ENCODE assay signal across 15 cellular contexts in the genomic region with DNA sequence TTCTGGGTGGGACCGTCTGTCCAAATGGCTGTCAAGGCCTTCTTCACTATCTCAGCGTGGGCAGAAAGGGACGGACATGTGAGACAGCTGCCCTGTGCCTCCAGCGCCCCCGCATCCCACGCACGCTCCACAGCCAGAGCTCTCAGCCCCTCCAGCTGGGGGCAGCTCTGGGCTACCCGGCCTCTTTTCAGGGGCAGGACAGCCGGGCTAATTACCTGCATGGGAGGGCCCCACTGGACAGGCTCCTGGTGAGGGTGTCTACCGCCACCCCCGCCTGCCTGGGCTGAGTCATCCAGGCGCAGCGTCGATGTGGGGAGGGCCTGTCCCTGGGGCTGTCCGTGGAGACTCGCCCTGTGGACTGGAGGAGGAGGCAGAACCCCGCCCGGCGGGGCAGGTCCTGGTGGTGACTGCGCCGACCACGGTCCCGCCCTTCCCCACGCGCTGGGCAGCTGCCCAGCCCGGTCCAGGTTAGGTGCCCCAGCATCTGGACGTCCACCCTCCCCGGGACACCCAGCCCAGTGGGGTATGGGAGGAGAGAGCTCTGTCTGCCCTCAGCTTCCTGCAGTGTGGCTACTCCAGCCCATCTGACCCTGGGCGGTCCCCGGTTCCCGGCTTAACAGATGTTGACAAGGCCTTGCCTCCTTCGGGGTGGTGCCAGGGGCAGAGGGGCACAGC. TPM values are rescaled to one million over a fixed set of nuclear protein-coding genes. Genes with fewer than 3 reads are reported as not detected.
A peak's percentile ranks its signal among the peaks of the same experiment; 100 is the strongest.
DNase-seq lines count a peak whose midpoint lies in the region; ATAC-seq and TF ChIP-seq lines count a peak whose summit lies in the region.
"Had no signal": no experiment of that assay in that cellular context is flagged by ENCODE, and none has a peak within 500 bp of the region (broad histone marks: within the 10 kb centered on the region; RNA-seq: fewer than 3 reads in every experiment).

No MANE protein-coding gene starts in this region.

- H3K4me3 ChIP-seq in esophagus (ENCODE audit: low read depth in 1 of 2, low read length in 2 of 2) (no peak overlapping the region), mesendoderm (ENCODE audit: low read length) (no peak overlapping the region)
- H3K4me3 ChIP-seq: adrenal gland had no signal

- no peak overlapping the region for H3K23ac ChIP-seq in mesendoderm (ENCODE audit: low read length)

- H3K27me3 Mint-ChIP-seq in natural killer cell (ENCODE audit: low read depth in 2 of 2), result peaks cover 0 to 2% of the 10 kb centered on the region in 2 donors

- no peaks in the 10 kb centered on the region for H3K27me3 ChIP-seq in esophagus (ENCODE audit: control insufficient read depth in 1 of 2, insufficient read depth in 2 of 2, low read length in 2 of 2)
- H3K27me3 ChIP-seq in mesendoderm (ENCODE audit: insufficient read depth, low read length, poor library complexity), result peaks cover 9% of the 10 kb centered on the region
- H3K27me3 ChIP-seq: adrenal gland had no signal

- peak; percentile 34 for DNase-seq in DMS53 treated with DMSO at 0.1 percent for 48 hours (lab: John Stamatoyannopoulos, UW; ENCODE audit: unreplicated experiment)
- peak; percentile 31 for DNase-seq in OCI-M1 (lab: John Stamatoyannopoulos, UW)
- no peak for DNase-seq in natural killer cell
- DNase-seq in NCI-H1105 treated with DMSO at 0.1 percent for 48 hours (lab: John Stamatoyannopoulos, UW), result no peak
- DNase-seq in G401 (ENCODE audit: low spot score), result no peak
- DNase-seq in mesendoderm, result no peak
- no peak for DNase-seq in NCI-H446 (lab: John Stamatoyannopoulos, UW)
- DNase-seq: adrenal gland; HFFc6; NCI-H524 treated with DMSO at 0.1 percent for 48 hours; stimulated activated CD4-positive, alpha-beta T cell treated with anti-CD3 and anti-CD28 coated beads, Interleukin-2, amount 100 ng/mL, for 48 hours; T-helper 1 cell had no signal

- H2AK5ac ChIP-seq in mesendoderm (ENCODE audit: low read length), result no peak overlapping the region

- no peak overlapping the region for H3K18ac ChIP-seq in mesendoderm (ENCODE audit: low read length)

- H3K9ac ChIP-seq in mesendoderm (ENCODE audit: low read length), result no peak overlapping the region

- no peaks in the 10 kb centered on the region for H3K9me3 ChIP-seq in esophagus (ENCODE audit: control insufficient read depth in 2 of 2, insufficient read depth in 1 of 2, low read depth in 1 of 2, low read length in 1 of 2)
- H3K9me3 ChIP-seq: adrenal gland had no signal

- H3K36me3 ChIP-seq in esophagus (ENCODE audit: control insufficient read depth in 2 of 2, insufficient read depth in 2 of 2, low read length in 1 of 2), result no peaks in the 10 kb centered on the region
- no peaks in the 10 kb centered on the region for H3K36me3 ChIP-seq in mesendoderm (ENCODE audit: control insufficient read depth, insufficient read depth, low read length)
- H3K36me3 ChIP-seq: adrenal gland had no signal

- peak in 2 of 3 donors; percentile 30 to 52 for ATAC-seq in natural killer cell
- ATAC-seq: CD8-positive, alpha-beta T cell had no signal

- no peak overlapping the region for H2BK120ac ChIP-seq in mesendoderm (ENCODE audit: low read depth, low read length)

- 50 to 55% methylated on average over 32 of the region's 32 CpGs for WGBS in esophagus, 2 donors
- WGBS in mesendoderm (ENCODE audit: extremely low coverage, insufficient coverage, low lambda C conversion rate), result no CpG with 5 or more reads among the region's 32 CpGs

- in situ Hi-C loops in G401 (cut with HindIII; ENCODE audit: low sequenced_read_pairs), result no loop called here

- peaks cover 20 to 30% of the 10 kb centered on the region in 2 donors for H3K4me1 Mint-ChIP-seq in natural killer cell

- no peak overlapping the region for H3K27ac Mint-ChIP-seq in natural killer cell
- H3K27ac Mint-ChIP-seq: CD8-positive, alpha-beta T cell; HFFc6 had no signal

- no peak overlapping the region for H3K4me2 ChIP-seq in mesendoderm (ENCODE audit: low read length)

- H2BK15ac ChIP-seq in mesendoderm (replicated peaks; ENCODE audit: low read depth), result no peak overlapping the region

- peaks cover 0 to 17% of the 10 kb centered on the region in 2 donors for H3K4me1 ChIP-seq in esophagus (ENCODE audit: control insufficient read depth in 2 of 2, insufficient read depth in 2 of 2, low read length in 1 of 2)
- H3K4me1 ChIP-seq in mesendoderm (ENCODE audit: control insufficient read depth, low read depth, low read length), result no peaks in the 10 kb centered on the region

- H4K8ac ChIP-seq in mesendoderm (ENCODE audit: low read depth, low read length), result no peak overlapping the region

- no peaks in the 10 kb centered on the region for H3K79me1 ChIP-seq in mesendoderm (ENCODE audit: low read length)

- no peak overlapping the region for H2BK5ac ChIP-seq in mesendoderm (ENCODE audit: low read length)

- H3K4me3 Mint-ChIP-seq in natural killer cell, result no peak overlapping the region
- H3K4me3 Mint-ChIP-seq: CD8-positive, alpha-beta T cell; HFFc6 had no signal

- H3K79me2 ChIP-seq in mesendoderm (ENCODE audit: control insufficient read depth, insufficient read depth, low read length), result no peaks in the 10 kb centered on the region

- TF ChIP-seq CTCF in natural killer cell (IDR thresholded peaks at IDR 0.05), result no peak

- no peak overlapping the region for H4K5ac ChIP-seq in mesendoderm (ENCODE audit: low read length)

- intact Hi-C loops in natural killer cell (cut with micrococcal nuclease), result no loop called here

- H3K36me3 Mint-ChIP-seq in natural killer cell, result no peaks in the 10 kb centered on the region
- H3K36me3 Mint-ChIP-seq: CD8-positive, alpha-beta T cell had no signal

- H3K27ac ChIP-seq in esophagus (ENCODE audit: low read depth in 2 of 2, low read length in 1 of 2) (peak overlapping the region; percentile 25 to 73), mesendoderm (ENCODE audit: low read depth, low read length) (no peak overlapping the region)
- H3K27ac ChIP-seq: adrenal gland, epithelial cell of prostate had no signal

- H3K4ac ChIP-seq in mesendoderm (ENCODE audit: low read depth, low read length), result no peak overlapping the region

- no peak overlapping the region for H3K56ac ChIP-seq in mesendoderm (ENCODE audit: low read length)

- H3K9me3 Mint-ChIP-seq in natural killer cell, result no peaks in the 10 kb centered on the region
- H3K9me3 Mint-ChIP-seq: CD8-positive, alpha-beta T cell; HFFc6 had no signal

RNA-seq across cellular contexts. Expression of a gene that starts 5.9 kb away (rescaled TPM):
- 100 to 1,000 TPM; 143 to 169 TPM for polyA plus RNA-seq in esophagus
- total RNA-seq in natural killer cell, result 100 to 1,000 TPM; 227 to 390 (median 325) TPM
- 27.8 and 31.9 TPM in 2 replicates for total RNA-seq in G401 (2014; rRNA removed; shearing (Covaris generic))
- polyA plus RNA-seq in mesendoderm (2013, experiment 1 of 2), result 6.8 TPM
- polyA plus RNA-seq in mesendoderm (2013, experiment 2 of 2), result 6.3 TPM

Comparison
In these comparisons a context has a peak if more than half of its experiments do, and no peak if none do; other contexts are left out.
1. DNase-seq: peak in DMS53 treated with DMSO at 0.1 percent for 48 hours (single experiment) and OCI-M1 (single experiment); none in natural killer cell (single experiment), NCI-H1105 treated with DMSO at 0.1 percent for 48 hours (single experiment), G401 (single experiment), mesendoderm (single experiment) and NCI-H446 (0 of 2).